In genomic region chr6:161274488-161274858, GRCh38 we compare ENCODE assay signal across 8 cellular contexts. TPM values are rescaled to one million over a fixed set of nuclear protein-coding genes. Genes with fewer than 3 reads are reported as not detected.
DNase-seq lines count a peak whose midpoint lies in the region; ATAC-seq and TF ChIP-seq lines count a peak whose summit lies in the region.

No MANE protein-coding gene starts in this region.

- H3F3A ChIP-seq in GM23338 (replicated peaks; ENCODE audit: low read depth), result no peaks in the 10 kb centered on the region

- peak overlapping the region; percentile 83 for H3K27ac ChIP-seq in GM23338 (ENCODE audit: low read depth)
- H3K27ac ChIP-seq in SJSA1, result peak overlapping the region; percentile 84
- H3K27ac ChIP-seq in foreskin keratinocyte, result peak overlapping the region; percentile 58

- H3K36me3 ChIP-seq in GM23338 (ENCODE audit: insufficient read depth) (no peaks in the 10 kb centered on the region), SJSA1 (peaks cover 13% of the 10 kb centered on the region; the same call in 1 of the 2 replicates), skeletal muscle satellite cell (ENCODE audit: insufficient read depth, low read length) (no peaks in the 10 kb centered on the region)

- TF ChIP-seq POLR2A in GM18505 (IDR thresholded peaks at IDR 0.05; ENCODE audit: borderline replicate concordance, extremely low read depth, insufficient read depth, insufficient read length), result no peak

- peak overlapping the region; percentile 78 for H2AFZ ChIP-seq in GM23338

- H3K4me1 ChIP-seq in GM23338 (ENCODE audit: insufficient read depth) (peaks cover 21% of the 10 kb centered on the region), SJSA1 (replicated peaks) (peaks cover 15% of the 10 kb centered on the region), foreskin keratinocyte (no peaks in the 10 kb centered on the region), skeletal muscle satellite cell (ENCODE audit: control insufficient read depth, insufficient read depth, low read length) (peaks cover 14% of the 10 kb centered on the region)

- H3K27me3 Mint-ChIP-seq in GM23338 (ENCODE audit: insufficient read depth, low read depth, poor library complexity), result no peaks in the 10 kb centered on the region

- H3K4me3 ChIP-seq in GM23338 (peak overlapping the region; percentile 58), SJSA1 (peak overlapping the region; percentile 44), skeletal muscle satellite cell (ENCODE audit: low read length) (peak overlapping the region; percentile 86)

- H4K20me1 ChIP-seq in GM23338 (replicated peaks; ENCODE audit: insufficient read depth), result peaks cover 7% of the 10 kb centered on the region; the same call in 1 of the 2 replicates

- H3K9me2 ChIP-seq in GM23338 (ENCODE audit: insufficient read depth), result no peaks in the 10 kb centered on the region

- H3K4me3 Mint-ChIP-seq in GM23338, result peak overlapping the region; percentile 86

- no peak for DNase-seq in GM23338 (ENCODE audit: low spot score)
- no peak for DNase-seq in SJSA1 (ENCODE audit: low read depth in 1 of 2, low spot score in 2 of 2)
- DNase-seq in foreskin keratinocyte, result no peak
- no peak for DNase-seq in NCI-H187 treated with DMSO at 0.1 percent for 48 hours (lab: John Stamatoyannopoulos, UW)

- H3K9me3 ChIP-seq in SJSA1 (replicated peaks), result no peaks in the 10 kb centered on the region
- no peaks in the 10 kb centered on the region for H3K9me3 ChIP-seq in skeletal muscle satellite cell (replicated peaks; ENCODE audit: low read length)

- H3K79me2 ChIP-seq in GM23338 (replicated peaks; ENCODE audit: insufficient read depth), result peaks cover 38% of the 10 kb centered on the region

- TF ChIP-seq CTCF in GM23338 (conservative IDR thresholded peaks at IDR 0.05; ENCODE audit: low read depth in 2 of 2) (no peak), foreskin keratinocyte (conservative IDR thresholded peaks at IDR 0.05) (no peak)

- no peaks in the 10 kb centered on the region for H3K27me3 ChIP-seq in GM23338 (ENCODE audit: insufficient read depth)
- no peaks in the 10 kb centered on the region for H3K27me3 ChIP-seq in SJSA1 (replicated peaks)
- H3K27me3 ChIP-seq in foreskin keratinocyte, result no peaks in the 10 kb centered on the region
- no peaks in the 10 kb centered on the region for H3K27me3 ChIP-seq in skeletal muscle satellite cell (ENCODE audit: control insufficient read depth, insufficient read depth, low read length)

- peak overlapping the region; percentile 99 for H3K27ac Mint-ChIP-seq in GM23338

- H3K4me2 ChIP-seq in GM23338 (peak overlapping the region; percentile 73), skeletal muscle satellite cell (ENCODE audit: low read length) (peak overlapping the region; percentile 88)

- H3K9ac ChIP-seq in skeletal muscle satellite cell (ENCODE audit: low read depth, low read length), result peak overlapping the region; percentile 85

- no peak for ATAC-seq in GM23338
- no peak for ATAC-seq in foreskin keratinocyte
- ATAC-seq in HG03378 (IDR thresholded peaks at IDR 0.05; ENCODE audit: unreplicated experiment), result no peak
- ATAC-seq in GM18505 (IDR thresholded peaks at IDR 0.05; ENCODE audit: unreplicated experiment), result no peak
- no peak for ATAC-seq in GM19035 (IDR thresholded peaks at IDR 0.05; ENCODE audit: unreplicated experiment)

- H3K36me3 Mint-ChIP-seq in GM23338 (ENCODE audit: low read depth), result peaks cover 9% of the 10 kb centered on the region; the same call in 2 of the 3 replicates

- no peaks in the 10 kb centered on the region for H3K9me3 Mint-ChIP-seq in GM23338

- peaks cover 28% of the 10 kb centered on the region for H3K4me1 Mint-ChIP-seq in GM23338

TF ChIP-seq in GM23338, 12 proteins besides CTCF, POLR2A, EP300 and RAD21 (continues in another document):
- TF ChIP-seq REST (IDR thresholded peaks at IDR 0.05; ENCODE audit: unreplicated experiment), result no peak
- TF ChIP-seq STAT1 (IDR thresholded peaks at IDR 0.05; ENCODE audit: unreplicated experiment), result no peak
- no peak for TF ChIP-seq ZNF331 (CRISPR knock-in tag; IDR thresholded peaks at IDR 0.05; ENCODE audit: low read depth)
- no peak for TF ChIP-seq NANOG (IDR thresholded peaks at IDR 0.05; ENCODE audit: borderline replicate concordance)
- no peak for TF ChIP-seq ETS1 (IDR thresholded peaks at IDR 0.05)

RNA-seq across cellular contexts. Expression of gene AGPAT4, which starts 0.6 kb away (rescaled TPM):
- total RNA-seq in GM23338 (2014; rRNA removed; shearing (Covaris generic)), result 18.3 and 19.3 TPM in 2 replicates
- 7.0 and 8.9 TPM in 2 replicates for polyA plus RNA-seq in GM23338 (2016; fragmentation: Nextera tagmentation; extraction: Ambion mirVana)
- 6.2 and 6.7 TPM in 2 replicates for total RNA-seq in SJSA1 (2014; rRNA removed; shearing (Covaris generic))
- total RNA-seq in foreskin keratinocyte, result 3.9 and 5.8 TPM in 2 replicates
- polyA plus RNA-seq in foreskin keratinocyte, result 2.3 and 3.1 TPM in 2 replicates
- total RNA-seq in skeletal muscle satellite cell (2012; rRNA removed), result 11.7 and 12.2 TPM in 2 replicates
